ENCODE assay signal across 10 cellular contexts in genomic region chr17:39195568-39196160, GRCh38. TPM values are rescaled to one million over a fixed set of nuclear protein-coding genes. Genes with fewer than 3 reads are reported as not detected.
DNase-seq lines count a peak whose midpoint lies in the region; ATAC-seq and TF ChIP-seq lines count a peak whose summit lies in the region.
"Had no signal": no experiment of that assay in that cellular context is flagged by ENCODE, and none has a peak within 500 bp of the region (broad histone marks: within the 10 kb centered on the region; RNA-seq: fewer than 3 reads in every experiment).

No MANE protein-coding gene starts in this region.

- H3K27me3 Mint-ChIP-seq in Calu3 (ENCODE audit: unreplicated experiment) (no peaks in the 10 kb centered on the region), progenitor cell of endocrine pancreas (no peaks in the 10 kb centered on the region)
- H3K27me3 Mint-ChIP-seq in effector memory CD8-positive, alpha-beta T cell: no peaks in the 10 kb centered on the region

- TF ChIP-seq CTCF in Calu3 (IDR thresholded peaks at IDR 0.05; ENCODE audit: unreplicated experiment): peak; percentile 26
- no peak for TF ChIP-seq CTCF in MM.1S (IDR thresholded peaks at IDR 0.05; ENCODE audit: low read length)
- no peak for TF ChIP-seq CTCF in progenitor cell of endocrine pancreas (IDR thresholded peaks at IDR 0.05; ENCODE audit: unreplicated experiment)

- H3K36me3 Mint-ChIP-seq in Calu3 (ENCODE audit: insufficient read depth, unreplicated experiment): peaks cover 52% of the 10 kb centered on the region
- peaks cover 44% of the 10 kb centered on the region for H3K36me3 Mint-ChIP-seq in effector memory CD8-positive, alpha-beta T cell (ENCODE audit: insufficient read depth)
- peaks cover 6% of the 10 kb centered on the region for H3K36me3 Mint-ChIP-seq in progenitor cell of endocrine pancreas (ENCODE audit: insufficient read depth)

- peaks cover 25% of the 10 kb centered on the region for H3K4me1 ChIP-seq in MM.1S (ENCODE audit: low read length)

- peak overlapping the region; percentile 21; the same call in 1 of the 2 replicates for H2AFZ ChIP-seq in MM.1S (ENCODE audit: low read length)

- H3F3A ChIP-seq in MM.1S (ENCODE audit: insufficient read depth, low read length): peaks cover 29% of the 10 kb centered on the region

- no peaks in the 10 kb centered on the region for H3K9me2 ChIP-seq in MM.1S (replicated peaks; ENCODE audit: insufficient read depth, low read length)

- ATAC-seq in effector memory CD8-positive, alpha-beta T cell (replicated peaks): peak; percentile 43
- ATAC-seq in HG03439 (IDR thresholded peaks at IDR 0.05; ENCODE audit: unreplicated experiment): no peak

- no peaks in the 10 kb centered on the region for H3K27me3 ChIP-seq in MM.1S (replicated peaks; ENCODE audit: insufficient read depth, low read length)

- peak overlapping the region; percentile 86 for H3K4me3 Mint-ChIP-seq in Calu3 (ENCODE audit: low read depth, unreplicated experiment)
- peak overlapping the region; percentile 83 to 93 for H3K4me3 Mint-ChIP-seq in effector memory CD8-positive, alpha-beta T cell
- peak overlapping the region; percentile 64 for H3K4me3 Mint-ChIP-seq in progenitor cell of endocrine pancreas (ENCODE audit: low read depth)

- no peaks in the 10 kb centered on the region for H3K9me3 ChIP-seq in MM.1S (replicated peaks; ENCODE audit: insufficient read depth, low read length)

- CTCF ChIA-PET in Calu3 (lab: Charles Lee): interaction anchor here (0.5 to 4.0 kb wide), 11 partner anchors 9 to 150 kb away, joined by 3 to 26 read pairs (median 4); no protein-coding TSS in a partner anchor

- DNase-seq in Calu3: no peak
- peak; percentile 87 for DNase-seq in MM.1S
- DNase-seq in effector memory CD8-positive, alpha-beta T cell: peak in 2 of 3 experiments; percentile 23 to 31
- no peak for DNase-seq in progenitor cell of endocrine pancreas (ENCODE audit: low spot score, unreplicated experiment)
- DNase-seq in DMS 273 treated with DMSO at 0.1 percent for 48 hours (lab: John Stamatoyannopoulos, UW): no peak
- no peak for DNase-seq in NCI-H187 (lab: John Stamatoyannopoulos, UW)
- DNase-seq in mucosa of gallbladder (ENCODE audit: low spot score): no peak
- DNase-seq: activated CD4-positive, CD25-positive, alpha-beta regulatory T cell had no signal

- H3K4me1 Mint-ChIP-seq in Calu3 (ENCODE audit: low read depth, unreplicated experiment) (peaks cover 22% of the 10 kb centered on the region), progenitor cell of endocrine pancreas (ENCODE audit: low read depth) (peaks cover 5% of the 10 kb centered on the region)
- peaks cover 43 to 52% of the 10 kb centered on the region in 2 donors for H3K4me1 Mint-ChIP-seq in effector memory CD8-positive, alpha-beta T cell (ENCODE audit: low read depth in 2 of 2)

- H3K9ac ChIP-seq in MM.1S (ENCODE audit: low read length): peak overlapping the region; percentile 66

- no peaks in the 10 kb centered on the region for H4K20me1 ChIP-seq in MM.1S (ENCODE audit: insufficient read depth, low read length)

- peak overlapping the region; percentile 56 for H3K4me3 ChIP-seq in MM.1S (ENCODE audit: low read length)

- no peak overlapping the region for H3K27ac Mint-ChIP-seq in Calu3 (ENCODE audit: unreplicated experiment)
- peak overlapping the region in 1 of 2 donors; percentile 85 for H3K27ac Mint-ChIP-seq in effector memory CD8-positive, alpha-beta T cell
- no peak overlapping the region for H3K27ac Mint-ChIP-seq in progenitor cell of endocrine pancreas

- no peaks in the 10 kb centered on the region for H3K9me3 Mint-ChIP-seq in Calu3 (ENCODE audit: low read depth, unreplicated experiment)
- no peaks in the 10 kb centered on the region for H3K9me3 Mint-ChIP-seq in effector memory CD8-positive, alpha-beta T cell
- no peaks in the 10 kb centered on the region for H3K9me3 Mint-ChIP-seq in progenitor cell of endocrine pancreas (ENCODE audit: low read depth)

- BruUV-seq in Calu3 (replicated peaks; lab: Mats Ljungman, UMichigan): no TSS peak

- intact Hi-C loops in Calu3 (cut with micrococcal nuclease; ENCODE audit: unreplicated experiment): no loop called here

- peak overlapping the region; percentile 75 for H3K4me2 ChIP-seq in MM.1S (ENCODE audit: low read depth, low read length)

- H3K79me2 ChIP-seq in MM.1S (ENCODE audit: low read length): peaks cover 61% of the 10 kb centered on the region

- H3K36me3 ChIP-seq in MM.1S (replicated peaks; ENCODE audit: insufficient read depth, low read length): 0 out of 2 replicates have a peak, but pooled peaks cover 3% of the 10 kb centered on the region

- H3K27ac ChIP-seq in MM.1S (ENCODE audit: low read length): peak overlapping the region; percentile 91

RNA-seq across cellular contexts. Expression of gene CACNB1, which starts 1.8 kb away (rescaled TPM):
- 44.1 and 52.1 TPM in 2 replicates for total RNA-seq in Calu3 (2022)
- total RNA-seq in progenitor cell of endocrine pancreas: 11.3 and 13.8 TPM in 2 replicates
- 6.4 TPM for total RNA-seq in mucosa of gallbladder

RNA-seq across cellular contexts. Expression of gene RPL19, which starts 4.4 kb away (rescaled TPM):
- total RNA-seq in Calu3 (2022) (6,584 and 6,763 TPM in 2 replicates), progenitor cell of endocrine pancreas (1,229 and 1,297 TPM in 2 replicates), mucosa of gallbladder (1,121 TPM)

RNA-seq across cellular contexts. Expression of gene ARL5C, which starts 29.7 kb away (rescaled TPM):
- total RNA-seq in Calu3 (2022) (not detected in 2 replicates), progenitor cell of endocrine pancreas (not detected in 2 replicates), mucosa of gallbladder (not detected)
- total RNA-seq: LHCN-M2 had no signal

RNA-seq across cellular contexts. Expression of gene STAC2, which starts 30.1 kb away (rescaled TPM):
- total RNA-seq in Calu3 (2022) (not detected in 2 replicates), progenitor cell of endocrine pancreas (not detected in 2 replicates), mucosa of gallbladder (1.3 TPM)

RNA-seq across cellular contexts. Expression of gene PLXDC1, which starts 44.2 kb away (rescaled TPM):
- 0.39 and 0.52 TPM in 2 replicates for total RNA-seq in Calu3 (2022)
- 2.3 and 3.7 TPM in 2 replicates for total RNA-seq in progenitor cell of endocrine pancreas
- total RNA-seq in mucosa of gallbladder: 21.2 TPM

Comparison
In these comparisons a context has a peak if more than half of its experiments do, and no peak if none do; other contexts are left out.
1. DNase-seq: peak in MM.1S (single experiment) and effector memory CD8-positive, alpha-beta T cell (2 of 3); none in Calu3 (single experiment), progenitor cell of endocrine pancreas (single experiment), DMS 273 treated with DMSO at 0.1 percent for 48 hours (single experiment), NCI-H187 (0 of 2) and mucosa of gallbladder (single experiment).
2. Peak in every context shown above with its lines, with median percentiles within 50 percentile points of each other: H3K4me3 Mint-ChIP-seq.